13 cellular contexts compared by ENCODE assay signal in the genomic region with DNA sequence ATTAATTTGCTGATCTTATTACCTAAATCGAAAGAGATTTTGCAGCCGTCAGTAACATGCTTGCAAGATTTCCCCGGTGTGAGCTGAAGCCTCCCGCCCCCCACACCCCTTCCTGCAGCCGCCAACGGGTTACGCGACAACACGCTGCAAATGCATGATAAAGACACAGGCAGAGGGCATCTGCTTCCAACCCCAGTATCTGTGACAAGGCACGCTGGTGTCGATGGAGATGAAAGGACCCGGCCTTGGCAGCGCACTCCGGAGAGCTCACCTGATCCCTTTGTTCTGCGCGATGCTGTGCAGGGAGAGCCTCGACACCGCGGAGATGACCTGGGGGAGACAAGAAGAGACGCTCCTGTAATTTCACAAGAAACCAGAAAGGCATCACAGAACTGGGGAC.
A peak's percentile ranks its signal among the peaks of the same experiment; 100 is the strongest.
DNase-seq lines count a peak whose midpoint lies in the region; ATAC-seq and TF ChIP-seq lines count a peak whose summit lies in the region.
"Had no signal": no experiment of that assay in that cellular context is flagged by ENCODE, and none has a peak within 500 bp of the region (broad histone marks: within the 10 kb centered on the region; RNA-seq: fewer than 3 reads in every experiment).

No MANE protein-coding gene starts in this region.

- DNase-seq in GM23338 (ENCODE audit: low spot score) (no peak), NCI-H1092 treated with DMSO at 0.1 percent for 48 hours (lab: John Stamatoyannopoulos, UW) (peak; percentile 45), neuronal stem cell (ENCODE audit: low spot score) (no peak), cerebellar cortex (ENCODE audit: low spot score) (no peak)
- DNase-seq in activated CD8-positive, alpha-beta T cell treated with anti-CD3 and anti-CD28 coated beads, Interleukin-2, amount 10 ng/mL, durations not matched to agents 7 days and 5 days, result no peak
- DNase-seq in naive thymus-derived CD4-positive, alpha-beta T cell, result no peak
- DNase-seq: CD8-positive, alpha-beta T cell; NCI-H2171; NCI-H510A had no signal

- no CpG with 5 or more reads among the region's 20 CpGs for WGBS in neuronal stem cell (ENCODE audit: extremely low coverage in 2 of 2, insufficient read length in 2 of 2, insufficient replicate concordance in 1 of 2), 2 donors

- no peaks in the 10 kb centered on the region for H3F3A ChIP-seq in GM23338 (replicated peaks; ENCODE audit: low read depth)

- H2BK5ac ChIP-seq in neuronal stem cell (ENCODE audit: low read length), result peak overlapping the region; percentile 26

- no peak overlapping the region for H2BK15ac ChIP-seq in neuronal stem cell (ENCODE audit: low read length)

- H4K91ac ChIP-seq in neuronal stem cell (ENCODE audit: low read depth, low read length, poor library complexity), result no peak overlapping the region

- H3K79me1 ChIP-seq in neuronal stem cell (ENCODE audit: low read depth, low read length), result peaks cover 17% of the 10 kb centered on the region

- H3K27ac Mint-ChIP-seq in GM23338 (peak overlapping the region; percentile 76), brain (peak overlapping the region; percentile 52 to 97 (median 90))
- H3K27ac Mint-ChIP-seq in activated CD8-positive, alpha-beta T cell treated with anti-CD3 and anti-CD28 coated beads, Interleukin-2, amount 10 ng/mL, durations not matched to agents 7 days and 5 days, result no peak overlapping the region
- no peak overlapping the region for H3K27ac Mint-ChIP-seq in naive thymus-derived CD4-positive, alpha-beta T cell
- H3K27ac Mint-ChIP-seq: CD8-positive, alpha-beta T cell had no signal

- H3K9me2 ChIP-seq in GM23338 (ENCODE audit: insufficient read depth), result no peaks in the 10 kb centered on the region

- H3K9me3 ChIP-seq in neuronal stem cell (replicated peaks in 1 of 2; ENCODE audit: control insufficient read depth in 2 of 2, insufficient read depth in 1 of 2, low read depth in 1 of 2, low read length in 2 of 2), result peaks cover 10 to 14% of the 10 kb centered on the region in 2 donors
- peaks cover 0 to 4% (median 0%) of the 10 kb centered on the region in 3 experiments for H3K9me3 ChIP-seq in naive thymus-derived CD4-positive, alpha-beta T cell (ENCODE audit: control insufficient read depth in 2 of 3, low read length in 3 of 3)
- H3K9me3 ChIP-seq: HAP-1, SJSA1 had no signal

- H2AK5ac ChIP-seq in neuronal stem cell (ENCODE audit: low read depth, low read length), result no peak overlapping the region

- POLR2A ChIA-PET in activated CD8-positive, alpha-beta T cell treated with anti-CD3 and anti-CD28 coated beads, Interleukin-2, amount 10 ng/mL, durations not matched to agents 7 days and 5 days (lab: Charles Lee), result no interaction called here
- POLR2A ChIA-PET in naive thymus-derived CD4-positive, alpha-beta T cell (lab: Charles Lee), result no interaction called here

- peaks cover 15% of the 10 kb centered on the region for H3K27me3 Mint-ChIP-seq in GM23338 (ENCODE audit: insufficient read depth, low read depth, poor library complexity)
- peaks cover 6% of the 10 kb centered on the region for H3K27me3 Mint-ChIP-seq in brain
- H3K27me3 Mint-ChIP-seq in activated CD8-positive, alpha-beta T cell treated with anti-CD3 and anti-CD28 coated beads, Interleukin-2, amount 10 ng/mL, durations not matched to agents 7 days and 5 days (ENCODE audit: low read depth), result no peaks in the 10 kb centered on the region
- H3K27me3 Mint-ChIP-seq in naive thymus-derived CD4-positive, alpha-beta T cell, result peaks cover 0 to 4% (median 0%) of the 10 kb centered on the region in 5 donors
- H3K27me3 Mint-ChIP-seq: B cell had no signal

- H3K27me3 ChIP-seq in GM23338 (ENCODE audit: insufficient read depth), result no peaks in the 10 kb centered on the region
- H3K27me3 ChIP-seq in neuronal stem cell (ENCODE audit: control insufficient read depth in 3 of 3, insufficient read depth in 3 of 3, low read depth in 1 of 3, low read length in 3 of 3), result no peaks in the 10 kb centered on the region
- no peaks in the 10 kb centered on the region for H3K27me3 ChIP-seq in naive thymus-derived CD4-positive, alpha-beta T cell (ENCODE audit: control insufficient read depth in 2 of 2, insufficient read depth in 2 of 2, low read length in 2 of 2)
- H3K27me3 ChIP-seq: SJSA1 had no signal

- ATAC-seq in GM23338, result peak; percentile 75
- no peak for ATAC-seq in activated CD8-positive, alpha-beta T cell treated with anti-CD3 and anti-CD28 coated beads, Interleukin-2, amount 10 ng/mL, durations not matched to agents 7 days and 5 days
- ATAC-seq in naive thymus-derived CD4-positive, alpha-beta T cell, result no peak
- ATAC-seq: CD8-positive, alpha-beta T cell had no signal

- H3K4me3 Mint-ChIP-seq in GM23338 (peak overlapping the region; percentile 4; the same call in 1 of the 3 replicates), brain (peak overlapping the region in 3 of 5 experiments; percentile 2 to 66 (median 37))
- no peak overlapping the region for H3K4me3 Mint-ChIP-seq in activated CD8-positive, alpha-beta T cell treated with anti-CD3 and anti-CD28 coated beads, Interleukin-2, amount 10 ng/mL, durations not matched to agents 7 days and 5 days
- no peak overlapping the region for H3K4me3 Mint-ChIP-seq in naive thymus-derived CD4-positive, alpha-beta T cell
- H3K4me3 Mint-ChIP-seq: B cell; CD8-positive, alpha-beta T cell had no signal

- no peaks in the 10 kb centered on the region for H3K36me3 ChIP-seq in GM23338 (ENCODE audit: insufficient read depth)
- peaks cover 10 to 43% of the 10 kb centered on the region in 2 donors for H3K36me3 ChIP-seq in neuronal stem cell (replicated peaks in 1 of 2; ENCODE audit: control insufficient read depth in 2 of 2, insufficient read depth in 2 of 2, low read length in 2 of 2)
- no peaks in the 10 kb centered on the region for H3K36me3 ChIP-seq in naive thymus-derived CD4-positive, alpha-beta T cell (ENCODE audit: control insufficient read depth in 2 of 3, insufficient read depth in 3 of 3, low read length in 3 of 3)
- H3K36me3 ChIP-seq: HAP-1 had no signal

- peaks cover 18% of the 10 kb centered on the region for H3K9me3 Mint-ChIP-seq in GM23338
- peaks cover 10 to 25% (median 11%) of the 10 kb centered on the region in 5 experiments for H3K9me3 Mint-ChIP-seq in brain
- H3K9me3 Mint-ChIP-seq in activated CD8-positive, alpha-beta T cell treated with anti-CD3 and anti-CD28 coated beads, Interleukin-2, amount 10 ng/mL, durations not matched to agents 7 days and 5 days (ENCODE audit: insufficient read depth), result no peaks in the 10 kb centered on the region
- H3K9me3 Mint-ChIP-seq in naive thymus-derived CD4-positive, alpha-beta T cell, result peaks cover 4 to 15% (median 9%) of the 10 kb centered on the region in 11 donors

- H3K18ac ChIP-seq in neuronal stem cell (ENCODE audit: low read length), result no peak overlapping the region

- H3K23ac ChIP-seq in neuronal stem cell (ENCODE audit: low read depth, low read length, poor library complexity), result no peak overlapping the region

- H2AFZ ChIP-seq in GM23338 (no peak overlapping the region), neuronal stem cell (ENCODE audit: low read length) (no peak overlapping the region)

- TF ChIP-seq CTCF in GM23338 (conservative IDR thresholded peaks at IDR 0.05; ENCODE audit: low read depth in 2 of 2) (no peak), brain (conservative IDR thresholded peaks at IDR 0.05) (no peak)

- peaks cover 16% of the 10 kb centered on the region for H3K79me2 ChIP-seq in GM23338 (replicated peaks; ENCODE audit: insufficient read depth)

- H3K27ac ChIP-seq in GM23338 (ENCODE audit: low read depth) (no peak overlapping the region), neuronal stem cell (replicated peaks; ENCODE audit: low read length) (no peak overlapping the region)
- H3K27ac ChIP-seq in naive thymus-derived CD4-positive, alpha-beta T cell (ENCODE audit: low read depth, low read length), result no peak overlapping the region
- H3K27ac ChIP-seq: SJSA1 had no signal

- H3K14ac ChIP-seq in neuronal stem cell (ENCODE audit: low read length), result peak overlapping the region; percentile 1

- H3K36me3 Mint-ChIP-seq in GM23338 (ENCODE audit: low read depth), result peaks cover 21% of the 10 kb centered on the region
- H3K36me3 Mint-ChIP-seq in brain, result peaks cover 45% of the 10 kb centered on the region
- H3K36me3 Mint-ChIP-seq in activated CD8-positive, alpha-beta T cell treated with anti-CD3 and anti-CD28 coated beads, Interleukin-2, amount 10 ng/mL, durations not matched to agents 7 days and 5 days (ENCODE audit: low read depth), result no peaks in the 10 kb centered on the region
- H3K36me3 Mint-ChIP-seq in naive thymus-derived CD4-positive, alpha-beta T cell, result peaks cover 0 to 8% (median 6%) of the 10 kb centered on the region in 5 donors

- CTCF ChIA-PET in activated CD8-positive, alpha-beta T cell treated with anti-CD3 and anti-CD28 coated beads, Interleukin-2, amount 10 ng/mL, durations not matched to agents 7 days and 5 days (lab: Charles Lee), result no interaction called here
- CTCF ChIA-PET in naive thymus-derived CD4-positive, alpha-beta T cell (lab: Charles Lee), result no interaction called here

- intact Hi-C loops in naive thymus-derived CD4-positive, alpha-beta T cell (cut with micrococcal nuclease), result no loop called here

- H3K4me2 ChIP-seq in GM23338, result no peak overlapping the region
- no peak overlapping the region for H3K4me2 ChIP-seq in neuronal stem cell (ENCODE audit: insufficient read depth, low read length, poor library complexity, severe bottlenecking)

- no peak overlapping the region for H3K4ac ChIP-seq in neuronal stem cell (ENCODE audit: low read length)

- H3K9ac ChIP-seq in neuronal stem cell (ENCODE audit: low read depth, low read length, poor library complexity), result no peak overlapping the region

- peaks cover 27% of the 10 kb centered on the region for H3K4me1 Mint-ChIP-seq in GM23338
- H3K4me1 Mint-ChIP-seq in brain, result peaks cover 67% of the 10 kb centered on the region
- no peaks in the 10 kb centered on the region for H3K4me1 Mint-ChIP-seq in activated CD8-positive, alpha-beta T cell treated with anti-CD3 and anti-CD28 coated beads, Interleukin-2, amount 10 ng/mL, durations not matched to agents 7 days and 5 days (ENCODE audit: low read depth)
- H3K4me1 Mint-ChIP-seq in naive thymus-derived CD4-positive, alpha-beta T cell, result peaks cover 0 to 8% (median 4%) of the 10 kb centered on the region in 7 donors

- no peaks in the 10 kb centered on the region; the same call in 1 of the 2 replicates for H3K4me1 ChIP-seq in GM23338 (ENCODE audit: insufficient read depth)
- peaks cover 7 to 15% of the 10 kb centered on the region in 2 donors for H3K4me1 ChIP-seq in neuronal stem cell (ENCODE audit: control insufficient read depth in 2 of 2, insufficient read depth in 1 of 2, low read depth in 1 of 2, low read length in 2 of 2)
- H3K4me1 ChIP-seq in naive thymus-derived CD4-positive, alpha-beta T cell (ENCODE audit: control insufficient read depth in 2 of 2, insufficient read depth in 2 of 2, low read length in 2 of 2), result no peaks in the 10 kb centered on the region
- H3K4me1 ChIP-seq: HAP-1, SJSA1 had no signal

- H4K8ac ChIP-seq in neuronal stem cell (ENCODE audit: low read depth, low read length), result no peak overlapping the region

- H3K4me3 ChIP-seq in GM23338 (no peak overlapping the region), neuronal stem cell (ENCODE audit: low read length in 2 of 2) (no peak overlapping the region)
- no peak overlapping the region for H3K4me3 ChIP-seq in naive thymus-derived CD4-positive, alpha-beta T cell (ENCODE audit: low read length)
- H3K4me3 ChIP-seq: HAP-1, SJSA1 had no signal

- H2BK120ac ChIP-seq in neuronal stem cell (ENCODE audit: low read depth, low read length), result no peak overlapping the region

- peaks cover 6% of the 10 kb centered on the region for H4K20me1 ChIP-seq in GM23338 (replicated peaks; ENCODE audit: insufficient read depth)

- no peak overlapping the region for H2BK12ac ChIP-seq in neuronal stem cell (ENCODE audit: low read length)

Comparison
In these comparisons a context has a peak if more than half of its experiments do, and no peak if none do; other contexts are left out.
1. H3K27ac Mint-ChIP-seq: peak in GM23338 (single experiment) and brain (5 of 5); none in activated CD8-positive, alpha-beta T cell treated with anti-CD3 and anti-CD28 coated beads, Interleukin-2, amount 10 ng/mL, durations not matched to agents 7 days and 5 days (single experiment) and naive thymus-derived CD4-positive, alpha-beta T cell (0 of 9).
2. H3K4me3 Mint-ChIP-seq: peak in GM23338 (single experiment) and brain (3 of 5); none in activated CD8-positive, alpha-beta T cell treated with anti-CD3 and anti-CD28 coated beads, Interleukin-2, amount 10 ng/mL, durations not matched to agents 7 days and 5 days (single experiment) and naive thymus-derived CD4-positive, alpha-beta T cell (0 of 10).